Comparison of ENCODE assay signal across 1 cellular context in genomic region chr10:99234067-99234738, GRCh38.
TF ChIP-seq lines count a peak whose summit lies in the region.

No MANE protein-coding gene starts in this region.

TF ChIP-seq in GM12878, 131 proteins besides CTCF, POLR2A, EP300 and RAD21 (continued from another document):
- TF ChIP-seq SMARCA5 (IDR thresholded peaks at IDR 0.05) (no peak), SKIL (IDR thresholded peaks at IDR 0.05; ENCODE audit: low read depth, poor library complexity, severe bottlenecking) (no peak), SMAD5 (IDR thresholded peaks at IDR 0.05; ENCODE audit: low read depth) (no peak), NRF1 (conservative IDR thresholded peaks at IDR 0.05; ENCODE audit: low read depth, low read length) (no peak), EZH2 (IDR thresholded peaks at IDR 0.05; ENCODE audit: borderline replicate concordance, control insufficient read depth, low read depth, low read length) (no peak), ETV6 (conservative IDR thresholded peaks at IDR 0.05 in 1 of 2, IDR thresholded peaks at IDR 0.05 in 1 of 2; ENCODE audit: borderline replicate concordance in 1 of 2, low read depth in 1 of 2) (peak in 1 of 2 experiments; percentile 100; a peak in 2 of 4 replicates), ZSCAN29 (IDR thresholded peaks at IDR 0.05) (no peak), IKZF1 (conservative IDR thresholded peaks at IDR 0.05) (peak; percentile 75), ATF2 (IDR thresholded peaks at IDR 0.05; ENCODE audit: low read length) (peak; percentile 23; the same call in 1 of the 2 replicates), MYC (IDR thresholded peaks at IDR 0.05; ENCODE audit: insufficient read depth, insufficient read length, insufficient replicate concordance, low read length, severe bottlenecking) (peak; percentile 68), SUZ12 (IDR thresholded peaks at IDR 0.05; ENCODE audit: unreplicated experiment) (no peak), CREM (IDR thresholded peaks at IDR 0.05; ENCODE audit: low read depth) (peak; percentile 49; the same call in 1 of the 2 replicates), DPF2 (IDR thresholded peaks at IDR 0.05) (0 out of 2 replicates have a peak, but pooled peaks have one; percentile 55), SREBF1 (IDR thresholded peaks at IDR 0.05; ENCODE audit: low read length) (no peak), RELA (IDR thresholded peaks at IDR 0.05; ENCODE audit: borderline replicate concordance, partially characterized antibody) (no peak), USF1 (IDR thresholded peaks at IDR 0.05; ENCODE audit: borderline replicate concordance, extremely low read length, insufficient read depth, low read depth, low read length) (peak; percentile 44), RUNX3 (IDR thresholded peaks at IDR 0.05; ENCODE audit: low read length) (peak; percentile 93), BCL11A (IDR thresholded peaks at IDR 0.05; ENCODE audit: low read depth, low read length) (0 out of 2 replicates have a peak, but pooled peaks have one; percentile 40), NR2C1 (IDR thresholded peaks at IDR 0.05) (no peak), EED (IDR thresholded peaks at IDR 0.05; ENCODE audit: low read depth) (peak; percentile 63; the same call in 1 of the 2 replicates), TCF3 (IDR thresholded peaks at IDR 0.05; ENCODE audit: borderline replicate concordance, insufficient read depth, low read depth, low read length) (0 out of 2 replicates have a peak, but pooled peaks have one; percentile 41), BACH1 (IDR thresholded peaks at IDR 0.05; ENCODE audit: borderline replicate concordance) (no peak), PML (IDR thresholded peaks at IDR 0.05; ENCODE audit: low read length) (no peak), EGR1 (IDR thresholded peaks at IDR 0.05; ENCODE audit: borderline replicate concordance in 1 of 2, low read depth in 2 of 2, low read length in 2 of 2) (peak in 1 of 2 experiments; percentile 87; a peak in 2 of 3 replicates), E2F8 (IDR thresholded peaks at IDR 0.05; ENCODE audit: low read depth, partially characterized antibody) (no peak), MXI1 (IDR thresholded peaks at IDR 0.05; ENCODE audit: low read depth, low read length) (peak; percentile 26; the same call in 1 of the 2 replicates), BHLHE40 (IDR thresholded peaks at IDR 0.05; ENCODE audit: borderline replicate concordance in 1 of 2, low read depth in 2 of 2, low read length in 1 of 2) (0 out of 4 replicates have a peak, but pooled peaks have one; percentile 10 to 24), PAX5 (IDR thresholded peaks at IDR 0.05; ENCODE audit: borderline replicate concordance, low read depth, low read length) (peak; percentile 94), ZZZ3 (IDR thresholded peaks at IDR 0.05; ENCODE audit: control insufficient read depth, insufficient read length, low read depth) (no peak), SPI1 (IDR thresholded peaks at IDR 0.05; ENCODE audit: borderline replicate concordance, insufficient read depth, low read depth, low read length) (peak; percentile 86), CBX5 (IDR thresholded peaks at IDR 0.05; ENCODE audit: low read depth) (0 out of 2 replicates have a peak, but pooled peaks have one; percentile 47), PKNOX1 (IDR thresholded peaks at IDR 0.05) (no peak), CBFB (IDR thresholded peaks at IDR 0.05; ENCODE audit: low read depth) (peak; percentile 61; the same call in 1 of the 2 replicates), TCF12 (IDR thresholded peaks at IDR 0.05; ENCODE audit: low read depth, low read length) (0 out of 2 replicates have a peak, but pooled peaks have one; percentile 16), NR2C2 (IDR thresholded peaks at IDR 0.05; ENCODE audit: borderline replicate concordance, control insufficient read depth, insufficient read length, low read depth) (no peak)
